8 cellular contexts compared by ENCODE assay signal in genomic region chr5:177370488-177371119, GRCh38. TPM values are rescaled to one million over a fixed set of nuclear protein-coding genes. Genes with fewer than 3 reads are reported as not detected.
A peak's percentile ranks its signal among the peaks of the same experiment; 100 is the strongest.
DNase-seq lines count a peak whose midpoint lies in the region; ATAC-seq and TF ChIP-seq lines count a peak whose summit lies in the region.

No MANE protein-coding gene starts in this region.

- H3K36me3 Mint-ChIP-seq in activated CD4-positive, alpha-beta T cell treated with anti-CD3 and anti-CD28 coated beads, Interleukin-2, amount 10 ng/mL, durations not matched to agents 24 days and 14 days (ENCODE audit: low read depth), result peaks cover 44% of the 10 kb centered on the region
- no peaks in the 10 kb centered on the region for H3K36me3 Mint-ChIP-seq in endodermal cell (ENCODE audit: low read depth)

- peak overlapping the region; percentile 64 for H3K4me3 ChIP-seq in GM23248
- no peak overlapping the region for H3K4me3 ChIP-seq in endodermal cell (ENCODE audit: low read length)

- H3K9me2 ChIP-seq in GM23248 (ENCODE audit: insufficient read depth), result no peaks in the 10 kb centered on the region

- H3K9me3 ChIP-seq in GM23248 (ENCODE audit: low read depth), result no peaks in the 10 kb centered on the region
- no peaks in the 10 kb centered on the region for H3K9me3 ChIP-seq in endodermal cell (ENCODE audit: control insufficient read depth, low read length)

- no peak overlapping the region for H3K27ac Mint-ChIP-seq in activated CD4-positive, alpha-beta T cell treated with anti-CD3 and anti-CD28 coated beads, Interleukin-2, amount 10 ng/mL, durations not matched to agents 24 days and 14 days
- H3K27ac Mint-ChIP-seq in endodermal cell, result peak overlapping the region; percentile 52

- H3K79me2 ChIP-seq in GM23248 (ENCODE audit: insufficient read depth), result no peaks in the 10 kb centered on the region

- in situ Hi-C loops in GM23248 (cut with MboI), result no loop called here

- H3K4me1 ChIP-seq in GM23248 (ENCODE audit: insufficient read depth) (peaks cover 9% of the 10 kb centered on the region; the same call in 1 of the 2 replicates), endodermal cell (ENCODE audit: control insufficient read depth, insufficient read depth, low read length) (peaks cover 6% of the 10 kb centered on the region)

- H2AFZ ChIP-seq in GM23248, result 0 out of 2 replicates have a peak overlapping the region, but pooled peaks have one; percentile 70

- H3K27me3 Mint-ChIP-seq in activated CD4-positive, alpha-beta T cell treated with anti-CD3 and anti-CD28 coated beads, Interleukin-2, amount 10 ng/mL, durations not matched to agents 24 days and 14 days, result no peaks in the 10 kb centered on the region
- peaks cover 21% of the 10 kb centered on the region for H3K27me3 Mint-ChIP-seq in endodermal cell (ENCODE audit: insufficient read depth)

- peaks cover 46% of the 10 kb centered on the region for H3K4me1 Mint-ChIP-seq in activated CD4-positive, alpha-beta T cell treated with anti-CD3 and anti-CD28 coated beads, Interleukin-2, amount 10 ng/mL, durations not matched to agents 24 days and 14 days
- peaks cover 20% of the 10 kb centered on the region for H3K4me1 Mint-ChIP-seq in endodermal cell

- H3F3A ChIP-seq in GM23248 (ENCODE audit: insufficient read depth), result no peaks in the 10 kb centered on the region

- no peak overlapping the region for H3K9ac ChIP-seq in GM23248
- H3K9ac ChIP-seq in endodermal cell (ENCODE audit: extremely low read depth, low read length, poor library complexity, severe bottlenecking), result no peak overlapping the region

- H3K9me3 Mint-ChIP-seq in activated CD4-positive, alpha-beta T cell treated with anti-CD3 and anti-CD28 coated beads, Interleukin-2, amount 10 ng/mL, durations not matched to agents 24 days and 14 days, result no peaks in the 10 kb centered on the region
- H3K9me3 Mint-ChIP-seq in endodermal cell, result no peaks in the 10 kb centered on the region

- H3K27ac ChIP-seq in GM23248, result no peak overlapping the region
- H3K27ac ChIP-seq in endodermal cell (ENCODE audit: low read depth, low read length), result no peak overlapping the region

- intact Hi-C loops in activated CD4-positive, alpha-beta T cell treated with anti-CD3 and anti-CD28 coated beads, Interleukin-2, amount 10 ng/mL, durations not matched to agents 24 days and 14 days (cut with micrococcal nuclease), result loop anchor here (2.0 to 10.0 kb wide), 2 partner anchors 14 to 256 kb away; partner anchors contain the start of gene RGS14

- ATAC-seq in HG02938 (IDR thresholded peaks at IDR 0.05; ENCODE audit: unreplicated experiment), result no peak

- WGBS in GM23248 (ENCODE audit: low coverage in 1 of 2, low lambda C conversion rate in 2 of 2, missing lambda C conversion rate in 2 of 2), 2 experiments, result 11 to 19% methylated on average over 19 to 39 of the region's 42 CpGs
- WGBS in endodermal cell (ENCODE audit: insufficient coverage in 1 of 2, insufficient read length in 1 of 2), 2 experiments, result 9 to 50% methylated on average over 4 to 36 of the region's 42 CpGs

- no peaks in the 10 kb centered on the region for H4K20me1 ChIP-seq in GM23248 (ENCODE audit: insufficient read depth)

- DNase-seq in COLO668 (lab: John Stamatoyannopoulos, UW; ENCODE audit: unreplicated experiment) (peak; percentile 61), GM23248 (peak; percentile 94), NCI-H2029 (lab: John Stamatoyannopoulos, UW) (peak; percentile 76), endodermal cell (peak; percentile 100), mesenteric fat pad (ENCODE audit: low spot score) (peak; percentile 91), superior temporal gyrus (ENCODE audit: extremely low spot score) (peak; percentile 21)
- peak; percentile 88 for DNase-seq in activated CD4-positive, alpha-beta T cell treated with anti-CD3 and anti-CD28 coated beads, Interleukin-2, amount 10 ng/mL, durations not matched to agents 24 days and 14 days

- peak; percentile 72 for TF ChIP-seq CTCF in endodermal cell (conservative IDR thresholded peaks at IDR 0.05)

- H3K36me3 ChIP-seq in GM23248 (ENCODE audit: low read depth), result no peaks in the 10 kb centered on the region
- no peaks in the 10 kb centered on the region for H3K36me3 ChIP-seq in endodermal cell (ENCODE audit: control insufficient read depth, insufficient read depth, low read length)

- H3K27me3 ChIP-seq in GM23248 (replicated peaks; ENCODE audit: insufficient read depth), result no peaks in the 10 kb centered on the region
- no peaks in the 10 kb centered on the region for H3K27me3 ChIP-seq in endodermal cell (ENCODE audit: control insufficient read depth, insufficient read depth, low read length, poor library complexity, severe bottlenecking)

- H3K4me2 ChIP-seq in GM23248 (ENCODE audit: unreplicated experiment), result no peak overlapping the region

- peak overlapping the region; percentile 76 for H3K4me3 Mint-ChIP-seq in activated CD4-positive, alpha-beta T cell treated with anti-CD3 and anti-CD28 coated beads, Interleukin-2, amount 10 ng/mL, durations not matched to agents 24 days and 14 days
- H3K4me3 Mint-ChIP-seq in endodermal cell, result peak overlapping the region; percentile 69

RNA-seq across cellular contexts. Expression of gene RGS14, which starts 12.9 kb away (rescaled TPM):
- 4.3 and 6.4 TPM in 2 replicates for total RNA-seq in GM23248 (2014; rRNA removed; shearing (Covaris generic))
- 2.2 and 2.5 TPM in 2 replicates for polyA plus RNA-seq in GM23248 (2016; fragmentation: Nextera tagmentation; extraction: Ambion mirVana)
- 45.3 and 49.3 TPM in 2 replicates for total RNA-seq in activated CD4-positive, alpha-beta T cell treated with anti-CD3 and anti-CD28 coated beads, Interleukin-2, amount 10 ng/mL, durations not matched to agents 24 days and 14 days
- 10 to 100 TPM; 14.2 to 21.9 TPM for total RNA-seq in endodermal cell
- polyA plus RNA-seq in endodermal cell (2013, experiment 1 of 2), result 17.1 TPM
- 18.7 TPM for polyA plus RNA-seq in endodermal cell (2013, experiment 2 of 2)
- 8.2 TPM for total RNA-seq in mesenteric fat pad

RNA-seq across cellular contexts. Expression of gene SLC34A1, which starts 13.6 kb away (rescaled TPM):
- total RNA-seq in GM23248 (2014; rRNA removed; shearing (Covaris generic)), result not detected in 2 replicates
- polyA plus RNA-seq in GM23248 (2016; fragmentation: Nextera tagmentation; extraction: Ambion mirVana), result not detected in 2 replicates
- not detected in 2 replicates for total RNA-seq in activated CD4-positive, alpha-beta T cell treated with anti-CD3 and anti-CD28 coated beads, Interleukin-2, amount 10 ng/mL, durations not matched to agents 24 days and 14 days
- not detected for total RNA-seq in endodermal cell
- polyA plus RNA-seq in endodermal cell (2013, experiment 1 of 2), result not detected
- not detected for polyA plus RNA-seq in endodermal cell (2013, experiment 2 of 2)
- total RNA-seq in mesenteric fat pad, result not detected

RNA-seq across cellular contexts. Expression of gene LMAN2, which starts 19.1 kb away (rescaled TPM):
- total RNA-seq in GM23248 (2014; rRNA removed; shearing (Covaris generic)), result 313 and 389 TPM in 2 replicates
- polyA plus RNA-seq in GM23248 (2016; fragmentation: Nextera tagmentation; extraction: Ambion mirVana), result 303 and 313 TPM in 2 replicates
- total RNA-seq in activated CD4-positive, alpha-beta T cell treated with anti-CD3 and anti-CD28 coated beads, Interleukin-2, amount 10 ng/mL, durations not matched to agents 24 days and 14 days, result 105 and 108 TPM in 2 replicates
- total RNA-seq in endodermal cell (100 to 1,000 TPM; 119 to 128 TPM), mesenteric fat pad (90.9 TPM)
- 116 TPM for polyA plus RNA-seq in endodermal cell (2013, experiment 1 of 2)
- polyA plus RNA-seq in endodermal cell (2013, experiment 2 of 2), result 116 TPM

RNA-seq across cellular contexts. Expression of gene PFN3, which starts 29.9 kb away (rescaled TPM):
- total RNA-seq in GM23248 (2014; rRNA removed; shearing (Covaris generic)), result not detected in 2 replicates
- polyA plus RNA-seq in GM23248 (2016; fragmentation: Nextera tagmentation; extraction: Ambion mirVana), result not detected in 2 replicates
- total RNA-seq in activated CD4-positive, alpha-beta T cell treated with anti-CD3 and anti-CD28 coated beads, Interleukin-2, amount 10 ng/mL, durations not matched to agents 24 days and 14 days, result not detected in 2 replicates
- total RNA-seq in endodermal cell (not detected), mesenteric fat pad (not detected)
- polyA plus RNA-seq in endodermal cell (2013, experiment 1 of 2), result not detected
- polyA plus RNA-seq in endodermal cell (2013, experiment 2 of 2), result not detected

RNA-seq across cellular contexts. Expression of gene F12, which starts 38.8 kb away (rescaled TPM):
- 0.43 and 1.3 TPM in 2 replicates for total RNA-seq in GM23248 (2014; rRNA removed; shearing (Covaris generic))
- 1.2 and 1.8 TPM in 2 replicates for polyA plus RNA-seq in GM23248 (2016; fragmentation: Nextera tagmentation; extraction: Ambion mirVana)
- total RNA-seq in activated CD4-positive, alpha-beta T cell treated with anti-CD3 and anti-CD28 coated beads, Interleukin-2, amount 10 ng/mL, durations not matched to agents 24 days and 14 days, result 2.7 and 2.8 TPM in 2 replicates
- total RNA-seq in endodermal cell (1 to 10 TPM in 1 of 2 donors, under 1 TPM in 1; 0.95 to 2.9 TPM), mesenteric fat pad (not detected)
- polyA plus RNA-seq in endodermal cell (2013, experiment 1 of 2), result 0.75 TPM
- polyA plus RNA-seq in endodermal cell (2013, experiment 2 of 2), result 0.46 TPM

Comparison
In these comparisons a context has a peak if more than half of its experiments do, and no peak if none do; other contexts are left out.
1. DNase-seq: peak in every context shown above with its lines; median percentile 100 in endodermal cell; 94 in GM23248; 91 in mesenteric fat pad; 88 in activated CD4-positive, alpha-beta T cell treated with anti-CD3 and anti-CD28 coated beads, Interleukin-2, amount 10 ng/mL, durations not matched to agents 24 days and 14 days; 76 in NCI-H2029; 61 in COLO668; 21 in superior temporal gyrus.